In genomic region chr3:49269443-49269842, GRCh38 we compare ENCODE assay signal across 22 cellular contexts.
"Had no signal": no experiment of that assay in that cellular context is flagged by ENCODE, and none has a peak within 500 bp of the region (broad histone marks: within the 10 kb centered on the region; RNA-seq: fewer than 3 reads in every experiment).

No MANE protein-coding gene starts in this region.

- H3K4me3 ChIP-seq: breast epithelium, SK-N-MC had no signal

- ATAC-seq: activated CD8-positive, alpha-beta memory T cell treated with anti-CD3 and anti-CD28 coated beads, Interleukin-2, amount 10 ng/mL, durations not matched to agents 7 days and 5 days; T-cell had no signal

- DNase-seq: activated B cell treated with CpG ODN at 0.5 μM for 24 hours; activated CD4-positive, alpha-beta T cell treated with anti-CD3 and anti-CD28 coated beads for 1 hour; activated CD4-positive, alpha-beta T cell treated with anti-CD3 and anti-CD28 coated beads, Interleukin-2, amount 10 ng/mL, durations not matched to agents 24 days and 14 days; activated CD4-positive, alpha-beta T cell treated with anti-CD3 and anti-CD28 coated beads, Interleukin-2, amount 50 U/mL, for 48 hours; activated CD8-positive, alpha-beta memory T cell treated with anti-CD3 and anti-CD28 coated beads, Interleukin-2, amount 10 ng/mL, durations not matched to agents 7 days and 5 days; activated effector memory CD4-positive, alpha-beta T cell treated with Interleukin-2 at 50 U/mL for 16 hours; activated naive CD4-positive, alpha-beta T cell; activated T-cell treated with anti-CD3 and anti-CD28 coated beads, Interleukin-2, amount 50 U/mL, for 24 hours; aorta; central memory CD4-positive, alpha-beta T cell; MM.1S; NCI-H1105; NCI-H1436 treated with DMSO at 0.1 percent for 48 hours; NCI-H187; NCI-H2081; NCI-H510A treated with DMSO at 0.1 percent for 48 hours; NCI-H69; T-cell; T-helper 2 cell; T1000 had no signal

- H3K27me3 ChIP-seq: breast epithelium had no signal

- H3K36me3 ChIP-seq: breast epithelium had no signal

- H3K9me3 ChIP-seq: breast epithelium had no signal

- H3K27ac ChIP-seq: breast epithelium, SK-N-MC had no signal

- H3K4me1 ChIP-seq: breast epithelium had no signal
